In the genomic region with DNA sequence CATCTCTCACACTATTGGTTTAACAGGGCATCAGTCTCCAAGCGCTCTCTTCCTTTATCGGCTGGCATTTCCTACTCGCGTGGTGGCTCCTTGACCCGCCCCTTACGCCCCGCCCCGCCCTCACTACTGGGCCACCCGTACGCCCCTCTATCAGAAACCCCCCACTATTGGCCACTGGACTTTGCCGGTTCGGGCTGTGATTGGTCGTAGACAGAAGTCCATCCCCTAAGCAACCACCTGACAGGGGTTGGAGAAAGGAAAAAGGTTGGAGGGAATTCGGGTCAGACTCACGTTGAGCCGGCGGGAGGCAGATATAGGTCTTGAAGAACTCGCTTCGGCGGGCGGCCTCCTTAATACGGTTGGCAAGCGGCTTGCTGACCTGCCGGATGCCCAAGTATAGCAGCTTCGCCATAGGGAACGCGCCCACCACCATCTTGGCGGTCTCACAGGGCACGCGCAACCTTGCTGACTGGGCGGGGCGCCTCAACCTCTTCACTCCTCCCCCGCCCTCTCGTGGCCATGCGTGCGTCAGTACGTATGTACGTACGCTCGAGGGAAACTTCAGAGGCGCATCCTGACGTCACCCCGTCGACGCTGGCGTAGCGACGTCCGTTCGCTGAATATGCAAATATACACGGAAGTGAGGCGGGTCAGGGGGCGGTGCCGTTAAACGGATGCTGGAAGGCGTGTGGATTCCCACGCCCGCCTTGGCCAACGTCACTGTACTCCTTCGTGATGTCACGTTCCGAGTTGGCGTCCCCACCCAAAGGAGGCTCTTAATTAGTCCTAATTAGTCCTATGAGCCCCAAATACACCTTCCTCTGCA, we compare ENCODE assay signal across 8 cellular contexts. TPM values are rescaled to one million over a fixed set of nuclear protein-coding genes. Genes with fewer than 3 reads are reported as not detected.
DNase-seq lines count a peak whose midpoint lies in the region; ATAC-seq, FAIRE-seq and TF ChIP-seq lines count a peak whose summit lies in the region.

TSS of gene OPA3 (minus strand) at position 471 of the 826 bp plus-strand sequence. CDS start at position 433, 38 bp downstream.

- DNase-seq in AG04449 (ENCODE audit: low read depth, low spot score) (peak; percentile 99), NCI-H2227 treated with DMSO at 0.1 percent for 48 hours (lab: John Stamatoyannopoulos, UW) (peak; percentile 95), bronchial epithelial cell (ENCODE audit: low read depth) (peak; percentile 99), iPS-NIHi11 (ENCODE audit: low spot score) (peak; percentile 97), small intestine (peak; percentile 100)

- H3K9me3 ChIP-seq in small intestine (ENCODE audit: control insufficient read depth, low read depth) = no peaks in the 10 kb centered on the region

- FAIRE-seq in bronchial epithelial cell (lab: Jason Lieb, UNC) (peak; percentile 99), small intestine (lab: Jason Lieb, UNC) (no peak)

- H3K27me3 ChIP-seq in bronchial epithelial cell (ENCODE audit: control insufficient read depth, insufficient read depth, low read length) (no peaks in the 10 kb centered on the region), small intestine (ENCODE audit: control insufficient read depth in 2 of 2, insufficient read depth in 2 of 2, low read length in 2 of 2) (no peaks in the 10 kb centered on the region)

- H3K36me3 ChIP-seq in bronchial epithelial cell (ENCODE audit: control insufficient read depth, insufficient read depth, low read length) (no peaks in the 10 kb centered on the region), small intestine (ENCODE audit: control insufficient read depth in 2 of 2, insufficient read depth in 2 of 2, low read length in 2 of 2) (peaks cover 2% of the 10 kb centered on the region in 2 donors)

- H3K4me1 ChIP-seq in small intestine (ENCODE audit: control insufficient read depth in 2 of 2, insufficient read depth in 1 of 2, low read depth in 1 of 2, low read length in 1 of 2) = no peaks in the 10 kb centered on the region

- ATAC-seq in GM18907 (IDR thresholded peaks at IDR 0.05; ENCODE audit: unreplicated experiment) (peak; percentile 90), HG03159 (IDR thresholded peaks at IDR 0.05; ENCODE audit: unreplicated experiment) (peak; percentile 90)

- peak within 1 kb of the TSS; percentile 91 for H3K4me3 ChIP-seq in AG04449 (ENCODE audit: low read depth, low read length)
- H3K4me3 ChIP-seq in WI38 (ENCODE audit: low read depth, low read length) = peak within 1 kb of the TSS; percentile 86
- peak within 1 kb of the TSS; percentile 81 for H3K4me3 ChIP-seq in bronchial epithelial cell (ENCODE audit: low read depth, low read length)
- H3K4me3 ChIP-seq in small intestine (ENCODE audit: low read depth in 1 of 2, low read length in 2 of 2) = peak within 1 kb of the TSS; percentile 26 to 60

- H3K27ac ChIP-seq in small intestine (ENCODE audit: low read depth in 1 of 2, low read length in 1 of 2) = peak within 1 kb of the TSS; percentile 88 to 97

- TF ChIP-seq CTCF in AG04449 (IDR thresholded peaks at IDR 0.05; ENCODE audit: insufficient read depth, low read length, missing control alignments) (no peak), WI38 (IDR thresholded peaks at IDR 0.05; ENCODE audit: low read depth, low read length) (no peak), bronchial epithelial cell (IDR thresholded peaks at IDR 0.05; ENCODE audit: insufficient read depth, low read length, severe bottlenecking) (no peak)

- POLR2A ChIA-PET in AG04449 (lab: Yijun Ruan, JAX) = interaction anchor here (1.0 to 1.5 kb wide), 2 partner anchors 61 to 130 kb away, joined by 3 to 4 read pairs; no protein-coding TSS in a partner anchor

- CTCF ChIA-PET in AG04449 (lab: Yijun Ruan, JAX) = interaction anchor here (0.6 to 2.4 kb wide), 8 partner anchors 14 to 108 kb away, joined by 3 to 7 read pairs (median 4); partner anchors contain the start of genes QPCTL and SNRPD2

- WGBS in small intestine, 3 donors = 0% methylated on average over 63 of the region's 63 CpGs

RNA-seq across cellular contexts. Expression of gene OPA3, which starts in this region (rescaled TPM):
- total RNA-seq in bronchial epithelial cell = 5.3 and 7.0 TPM in 2 replicates
- 1 to 10 TPM; 4.5 to 7.9 (median 4.9) TPM for polyA plus RNA-seq in small intestine

Comparison
In these comparisons a context has a peak if more than half of its experiments do, and no peak if none do; other contexts are left out.
1. Peak in every context shown above with its lines: DNase-seq, ATAC-seq, H3K4me3 ChIP-seq and H3K27ac ChIP-seq.